Comparison of ENCODE assay signal across 7 cellular contexts in genomic region chr2:64524604-64525322, GRCh38. TPM values are rescaled to one million over a fixed set of nuclear protein-coding genes. Genes with fewer than 3 reads are reported as not detected.
DNase-seq lines count a peak whose midpoint lies in the region; ATAC-seq and TF ChIP-seq lines count a peak whose summit lies in the region.

No MANE protein-coding gene starts in this region.

- peaks cover 5% of the 10 kb centered on the region for H3K27me3 Mint-ChIP-seq in activated naive CD8-positive, alpha-beta T cell treated with anti-CD3 and anti-CD28 coated beads, Interleukin-2, amount 10 ng/mL, durations not matched to agents 7 days and 5 days

- peaks cover 34% of the 10 kb centered on the region for H3K4me1 Mint-ChIP-seq in activated naive CD8-positive, alpha-beta T cell treated with anti-CD3 and anti-CD28 coated beads, Interleukin-2, amount 10 ng/mL, durations not matched to agents 7 days and 5 days

- TF ChIP-seq CTCF in gastrocnemius medialis (IDR thresholded peaks at IDR 0.05 in 4 of 5, conservative IDR thresholded peaks at IDR 0.05 in 1 of 5), result no peak

- TF ChIP-seq POLR2A in gastrocnemius medialis (IDR thresholded peaks at IDR 0.05), result no peak

- no peaks in the 10 kb centered on the region for H3K9me3 ChIP-seq in gastrocnemius medialis

- no peaks in the 10 kb centered on the region for H3K36me3 ChIP-seq in gastrocnemius medialis

- peak overlapping the region; percentile 86 to 97 (median 90) for H3K4me3 ChIP-seq in gastrocnemius medialis

- intact Hi-C loops in gastrocnemius medialis (cut with DNase I; ENCODE audit: low total_unique reads), result loop anchor here (1.0 to 10.0 kb wide), 5 partner anchors 72 to 910 kb away; partner anchors contain the start of genes LGALSL, SERTAD2 and SPRED2

- peak overlapping the region; percentile 99 for H3K4me3 Mint-ChIP-seq in activated naive CD8-positive, alpha-beta T cell treated with anti-CD3 and anti-CD28 coated beads, Interleukin-2, amount 10 ng/mL, durations not matched to agents 7 days and 5 days

- H3K9me3 Mint-ChIP-seq in activated naive CD8-positive, alpha-beta T cell treated with anti-CD3 and anti-CD28 coated beads, Interleukin-2, amount 10 ng/mL, durations not matched to agents 7 days and 5 days, result no peaks in the 10 kb centered on the region

- H3K27me3 ChIP-seq in gastrocnemius medialis, result no peaks in the 10 kb centered on the region

- peak; percentile 8 for ATAC-seq in GM18517 (IDR thresholded peaks at IDR 0.05; ENCODE audit: unreplicated experiment)
- peak; percentile 3 for ATAC-seq in HG02610 (IDR thresholded peaks at IDR 0.05; ENCODE audit: unreplicated experiment)
- ATAC-seq in activated naive CD8-positive, alpha-beta T cell treated with anti-CD3 and anti-CD28 coated beads, Interleukin-2, amount 10 ng/mL, durations not matched to agents 7 days and 5 days (ENCODE audit: low read depth), result peak; percentile 9
- peak; percentile 33 to 34 for ATAC-seq in gastrocnemius medialis

- peak; percentile 44 for DNase-seq in NCI-H69 (lab: John Stamatoyannopoulos, UW)
- DNase-seq in activated naive CD8-positive, alpha-beta T cell treated with anti-CD3 and anti-CD28 coated beads, Interleukin-2, amount 10 ng/mL, durations not matched to agents 7 days and 5 days, result no peak
- peak; percentile 26 for DNase-seq in hepatic stellate cell (ENCODE audit: low spot score)
- DNase-seq in gastrocnemius medialis, result peak in 1 of 2 donors; percentile 16
- no peak for DNase-seq in SIG-M5 (lab: John Stamatoyannopoulos, UW)

- H3K36me3 Mint-ChIP-seq in activated naive CD8-positive, alpha-beta T cell treated with anti-CD3 and anti-CD28 coated beads, Interleukin-2, amount 10 ng/mL, durations not matched to agents 7 days and 5 days, result peaks cover 5% of the 10 kb centered on the region

- peaks cover 29 to 33% of the 10 kb centered on the region in 2 donors for H3K4me1 ChIP-seq in gastrocnemius medialis

- H3K27ac ChIP-seq in gastrocnemius medialis, result peak overlapping the region; percentile 91 to 97 (median 94)

- in situ Hi-C loops in gastrocnemius medialis (cut with MboI; ENCODE audit: low sequenced_read_pairs in 4 of 4), result loop anchor here in 2 of 4 donors (10.0 kb wide), 3 partner anchors 130 to 350 kb away; partner anchors contain the start of gene SERTAD2 (in 1 of the 2)

- peak overlapping the region; percentile 99 for H3K27ac Mint-ChIP-seq in activated naive CD8-positive, alpha-beta T cell treated with anti-CD3 and anti-CD28 coated beads, Interleukin-2, amount 10 ng/mL, durations not matched to agents 7 days and 5 days

- POLR2A ChIA-PET in activated naive CD8-positive, alpha-beta T cell treated with anti-CD3 and anti-CD28 coated beads, Interleukin-2, amount 10 ng/mL, durations not matched to agents 7 days and 5 days (lab: Charles Lee), result interaction anchor here (0.6 to 1.8 kb wide), 14 partner anchors 37 to 684 kb away, joined by 3 to 8 read pairs (median 3); partner anchors contain the start of genes SERTAD2 and UGP2

RNA-seq across cellular contexts. Expression of gene AFTPH, which starts 0.6 kb away (rescaled TPM):
- 10 to 100 TPM; 34.3 to 38.9 TPM for total RNA-seq in activated naive CD8-positive, alpha-beta T cell treated with anti-CD3 and anti-CD28 coated beads, Interleukin-2, amount 10 ng/mL, durations not matched to agents 7 days and 5 days
- 10 to 100 TPM; 13.9 to 18.1 (median 14.8) TPM for total RNA-seq in gastrocnemius medialis

Comparison
In these comparisons a context has a peak if more than half of its experiments do, and no peak if none do; other contexts are left out.
1. DNase-seq: peak in NCI-H69 (single experiment) and hepatic stellate cell (single experiment); none in activated naive CD8-positive, alpha-beta T cell treated with anti-CD3 and anti-CD28 coated beads, Interleukin-2, amount 10 ng/mL, durations not matched to agents 7 days and 5 days (single experiment) and SIG-M5 (single experiment).
2. Peak in every context shown above with its lines, with median percentiles within 50 percentile points of each other: ATAC-seq.